In the genomic region with DNA sequence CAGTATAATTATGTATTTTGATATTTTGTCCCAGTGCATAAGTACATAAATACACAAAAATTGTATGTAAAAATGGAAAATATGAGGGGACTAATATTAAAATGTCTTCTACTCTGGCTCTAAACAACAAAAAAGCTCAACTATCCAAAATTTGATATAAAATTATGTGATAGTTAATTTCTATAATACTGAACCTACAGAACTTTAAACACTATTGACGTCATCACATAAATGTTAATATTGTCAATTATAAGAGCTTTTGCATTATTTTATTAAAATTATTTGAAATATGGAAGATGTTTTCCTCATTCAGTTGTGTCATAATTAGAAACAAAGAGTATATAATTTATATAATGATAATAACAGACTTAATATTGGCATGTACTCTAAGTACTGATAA, we compare ENCODE assay signal across 21 cellular contexts.
"Had no signal": no experiment of that assay in that cellular context is flagged by ENCODE, and none has a peak within 500 bp of the region (broad histone marks: within the 10 kb centered on the region; RNA-seq: fewer than 3 reads in every experiment).

No MANE protein-coding gene starts in this region.

- FAIRE-seq: endothelial cell of umbilical vein, islet of Langerhans, keratinocyte had no signal

- H3K27me3 ChIP-seq: dorsolateral prefrontal cortex, esophagus muscularis mucosa, foreskin keratinocyte, gastrocnemius medialis, heart right ventricle, left lung had no signal

- ATAC-seq: foreskin keratinocyte, gastrocnemius medialis, heart right ventricle, left cardiac atrium, left lung, left ventricle myocardium superior, lower lobe of right lung, mucosa of descending colon had no signal

- H3K9me3 ChIP-seq: esophagus muscularis mucosa, gastrocnemius medialis, heart right ventricle, left lung, lower lobe of right lung, mucosa of descending colon had no signal

- DNase-seq: dermis blood vessel endothelial cell; dorsolateral prefrontal cortex; effector CD4-positive, alpha-beta T cell; effector memory CD4-positive, alpha-beta T cell; foreskin keratinocyte; gastrocnemius medialis; glutamatergic neuron; head of caudate nucleus; heart right ventricle; hippocampal formation; left cardiac atrium; left lung; left ventricle myocardium superior; lower lobe of right lung; mesenchymal stem cell; mucosa of descending colon had no signal

- H3K4me1 ChIP-seq: esophagus muscularis mucosa, gastrocnemius medialis, heart right ventricle, left lung, lower lobe of right lung had no signal

- H3K36me3 ChIP-seq: esophagus muscularis mucosa, gastrocnemius medialis, heart right ventricle, left lung, lower lobe of right lung had no signal

- H3K4me3 ChIP-seq: coronary artery, dorsolateral prefrontal cortex, esophagus muscularis mucosa, gastrocnemius medialis, heart right ventricle, left lung, lower lobe of right lung, mucosa of descending colon had no signal

- H3K27ac ChIP-seq: coronary artery, dorsolateral prefrontal cortex, esophagus muscularis mucosa, foreskin keratinocyte, gastrocnemius medialis, heart right ventricle, left lung, lower lobe of right lung had no signal
